In genomic region chr1:14262582-14262981, GRCh38 we compare ENCODE assay signal across 20 cellular contexts.
"Had no signal": no experiment of that assay in that cellular context is flagged by ENCODE, and none has a peak within 500 bp of the region (broad histone marks: within the 10 kb centered on the region; RNA-seq: fewer than 3 reads in every experiment).

No MANE protein-coding gene starts in this region.

- H3K27ac ChIP-seq: gastroesophageal sphincter, heart right ventricle, ovary, stomach, VCaP had no signal

- H3K27ac Mint-ChIP-seq: activated naive CD4-positive, alpha-beta T cell treated with anti-CD3 and anti-CD28 coated beads, Interleukin-2, amount 50 U/mL, for 24 hours; activated T-cell treated with anti-CD3 and anti-CD28 coated beads, Interleukin-2, amount 50 U/mL, for 72 hours; immature natural killer cell; memory B cell; naive B cell had no signal

- DNase-seq: activated CD4-positive, alpha-beta T cell treated with anti-CD3 and anti-CD28 coated beads for 1 hour; activated CD8-positive, alpha-beta memory T cell treated with anti-CD3 and anti-CD28 coated beads for 24 hours; activated gamma-delta T cell; activated T-cell treated with anti-CD3 and anti-CD28 coated beads, Interleukin-2, amount 50 U/mL, for 72 hours; effector CD8-positive, alpha-beta T cell; heart right ventricle; immature natural killer cell; kidney glomerular epithelial cell; mucosa of descending colon; naive B cell; ovary; stimulated activated CD4-positive, alpha-beta T cell treated with anti-CD3 and anti-CD28 coated beads, Interleukin-4, amount 100 ng/mL, for 1 hour; stomach; trophoblast cell had no signal

- H3K27me3 ChIP-seq: ovary had no signal

- H3K9me3 ChIP-seq: gastroesophageal sphincter, heart right ventricle, mucosa of descending colon, ovary, stomach had no signal

- H3K4me3 Mint-ChIP-seq: activated naive CD4-positive, alpha-beta T cell treated with anti-CD3 and anti-CD28 coated beads, Interleukin-2, amount 50 U/mL, for 24 hours; activated T-cell treated with anti-CD3 and anti-CD28 coated beads, Interleukin-2, amount 50 U/mL, for 72 hours; immature natural killer cell; memory B cell; naive B cell had no signal

- ATAC-seq: activated T-cell treated with anti-CD3 and anti-CD28 coated beads, Interleukin-2, amount 50 U/mL, for 72 hours; esophagus mucosa; gastroesophageal sphincter; heart right ventricle; mucosa of descending colon; sciatic nerve had no signal

- H3K4me1 Mint-ChIP-seq: activated naive CD4-positive, alpha-beta T cell treated with anti-CD3 and anti-CD28 coated beads, Interleukin-2, amount 50 U/mL, for 24 hours; immature natural killer cell; memory B cell; naive B cell had no signal

- H3K36me3 Mint-ChIP-seq: activated naive CD4-positive, alpha-beta T cell treated with anti-CD3 and anti-CD28 coated beads, Interleukin-2, amount 50 U/mL, for 24 hours; immature natural killer cell; memory B cell; naive B cell had no signal

- H3K9me3 Mint-ChIP-seq: activated naive CD4-positive, alpha-beta T cell treated with anti-CD3 and anti-CD28 coated beads, Interleukin-2, amount 50 U/mL, for 24 hours; activated T-cell treated with anti-CD3 and anti-CD28 coated beads, Interleukin-2, amount 50 U/mL, for 72 hours; immature natural killer cell; memory B cell; naive B cell had no signal
